ENCODE assay signal across 15 cellular contexts in the genomic region with DNA sequence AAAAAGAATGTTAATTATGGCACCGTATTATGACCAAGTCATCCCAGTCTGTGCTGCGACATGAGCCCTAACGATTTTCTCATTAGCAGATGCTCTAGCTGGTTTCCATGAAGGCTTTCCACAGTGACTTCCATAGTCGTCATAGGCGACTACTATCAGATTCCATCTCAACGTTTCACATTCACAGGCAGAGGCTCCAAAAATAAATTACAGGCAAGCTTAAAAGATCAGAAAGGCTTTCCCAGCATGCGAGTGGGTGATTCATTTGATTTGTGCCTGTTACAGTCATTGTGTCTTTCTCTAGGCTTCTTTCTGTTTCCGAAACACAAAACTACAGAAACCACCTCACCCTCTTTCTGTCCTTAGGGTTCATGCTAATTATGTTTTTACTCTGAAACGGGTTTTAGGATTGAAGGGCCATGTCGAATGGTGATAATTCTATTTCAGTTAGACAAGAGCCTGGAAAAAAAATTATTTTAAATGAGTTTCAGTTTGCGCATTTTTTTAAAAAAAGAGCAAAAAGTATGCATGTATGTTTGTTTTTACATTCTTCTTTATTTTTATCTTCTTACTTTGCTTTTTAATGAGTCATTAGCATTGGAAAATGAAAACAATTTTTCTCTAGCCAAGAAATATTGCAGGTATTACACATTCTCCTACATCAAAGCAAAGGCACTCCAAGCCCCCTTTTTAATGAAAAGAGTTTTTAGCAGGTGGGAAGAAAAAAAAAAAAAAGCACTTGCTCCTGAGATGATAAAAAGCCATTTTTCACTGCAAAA.
DNase-seq lines count a peak whose midpoint lies in the region; ATAC-seq, FAIRE-seq and TF ChIP-seq lines count a peak whose summit lies in the region.
"Had no signal": no experiment of that assay in that cellular context is flagged by ENCODE, and none has a peak within 500 bp of the region (broad histone marks: within the 10 kb centered on the region; RNA-seq: fewer than 3 reads in every experiment).

No MANE protein-coding gene starts in this region.

- H3K9me3 Mint-ChIP-seq in nephron progenitor cell, result no peaks in the 10 kb centered on the region
- H3K9me3 Mint-ChIP-seq in stimulated activated memory B cell treated with anti-CD40 and anti-IgM and Interleukin-4, amounts not matched to agents 10 μg/mL and 1 μg/mL and 100 μg/mL, for 72 hours, result no peaks in the 10 kb centered on the region

- peak overlapping the region; percentile 52 for H3K27ac Mint-ChIP-seq in nephron progenitor cell
- no peak overlapping the region for H3K27ac Mint-ChIP-seq in stimulated activated memory B cell treated with anti-CD40 and anti-IgM and Interleukin-4, amounts not matched to agents 10 μg/mL and 1 μg/mL and 100 μg/mL, for 72 hours

- ATAC-seq in stimulated activated memory B cell treated with anti-CD40 and anti-IgM and Interleukin-4, amounts not matched to agents 10 μg/mL and 1 μg/mL and 100 μg/mL, for 72 hours, result no peak

- in situ Hi-C loops in astrocyte of the cerebellum (cut with HindIII; ENCODE audit: low sequenced_read_pairs) (no loop called here), ACHN (cut with HindIII; ENCODE audit: low pct_ligation_motif_present, low pct_unique_long_range_greater_than_20kb, low sequenced_read_pairs) (no loop called here)

- DNase-seq in NCI-H2171 treated with DMSO at 0.1 percent for 48 hours (lab: John Stamatoyannopoulos, UW) (peak; percentile 22), NCI-H2171 (lab: John Stamatoyannopoulos, UW) (no peak), H54 (ENCODE audit: insufficient read length, low spot score) (no peak), astrocyte of the cerebellum (ENCODE audit: low read depth) (peak; percentile 42), nephron progenitor cell (no peak), ACHN (no peak), retina (no peak)
- DNase-seq: GOT3, kidney glomerular epithelial cell, NCI-H2227 treated with DMSO at 0.1 percent for 48 hours, occipital lobe had no signal

- no peak for TF ChIP-seq POLR2A in H54 (IDR thresholded peaks at IDR 0.05; ENCODE audit: low read depth, low read length)

- peak; percentile 76 for FAIRE-seq in H54 (lab: Jason Lieb, UNC)
- FAIRE-seq: G401.6 had no signal

- no peak overlapping the region for H3K4me3 Mint-ChIP-seq in nephron progenitor cell
- H3K4me3 Mint-ChIP-seq in stimulated activated memory B cell treated with anti-CD40 and anti-IgM and Interleukin-4, amounts not matched to agents 10 μg/mL and 1 μg/mL and 100 μg/mL, for 72 hours, result no peak overlapping the region

- H3K27me3 Mint-ChIP-seq in nephron progenitor cell (ENCODE audit: low read depth, poor library complexity), result no peaks in the 10 kb centered on the region
- no peaks in the 10 kb centered on the region for H3K27me3 Mint-ChIP-seq in stimulated activated memory B cell treated with anti-CD40 and anti-IgM and Interleukin-4, amounts not matched to agents 10 μg/mL and 1 μg/mL and 100 μg/mL, for 72 hours

- peaks cover 26% of the 10 kb centered on the region for H3K4me1 Mint-ChIP-seq in nephron progenitor cell
- H3K4me1 Mint-ChIP-seq in stimulated activated memory B cell treated with anti-CD40 and anti-IgM and Interleukin-4, amounts not matched to agents 10 μg/mL and 1 μg/mL and 100 μg/mL, for 72 hours, result no peaks in the 10 kb centered on the region

- no peak for TF ChIP-seq CTCF in astrocyte of the cerebellum (IDR thresholded peaks at IDR 0.05; ENCODE audit: low read depth, low read length, missing control alignments)
- TF ChIP-seq CTCF in nephron progenitor cell (IDR thresholded peaks at IDR 0.05), result no peak

- H3K36me3 Mint-ChIP-seq in nephron progenitor cell (ENCODE audit: low read depth), result no peaks in the 10 kb centered on the region
- no peaks in the 10 kb centered on the region for H3K36me3 Mint-ChIP-seq in stimulated activated memory B cell treated with anti-CD40 and anti-IgM and Interleukin-4, amounts not matched to agents 10 μg/mL and 1 μg/mL and 100 μg/mL, for 72 hours

- H3K4me3 ChIP-seq in astrocyte of the cerebellum (ENCODE audit: low read depth, low read length), result no peak overlapping the region
- H3K4me3 ChIP-seq: breast epithelium, tibial nerve had no signal

Comparison
In these comparisons a context has a peak if more than half of its experiments do, and no peak if none do; other contexts are left out.
1. DNase-seq: peak in NCI-H2171 treated with DMSO at 0.1 percent for 48 hours (single experiment) and astrocyte of the cerebellum (single experiment); none in NCI-H2171 (single experiment), H54 (single experiment), nephron progenitor cell (single experiment), ACHN (single experiment) and retina (single experiment).